8 cellular contexts compared by ENCODE assay signal in genomic region chr6:36546664-36546957, GRCh38. TPM values are rescaled to one million over a fixed set of nuclear protein-coding genes. Genes with fewer than 3 reads are reported as not detected.
A peak's percentile ranks its signal among the peaks of the same experiment; 100 is the strongest.
DNase-seq lines count a peak whose midpoint lies in the region; ATAC-seq and TF ChIP-seq lines count a peak whose summit lies in the region.

No MANE protein-coding gene starts in this region.

- DNase-seq in CD4-positive, CD25-positive, alpha-beta regulatory T cell = no peak
- DNase-seq in MG63 (no peak), natural killer cell (no peak), NCI-H2227 treated with DMSO at 0.1 percent for 48 hours (lab: John Stamatoyannopoulos, UW) (no peak), posterior cingulate gyrus (no peak), SW480 (ENCODE audit: low spot score) (no peak)
- no peak for DNase-seq in effector memory CD4-positive, alpha-beta T cell

- H3K27ac ChIP-seq in CD4-positive, CD25-positive, alpha-beta regulatory T cell (ENCODE audit: insufficient read depth, low read length, poor library complexity, severe bottlenecking) = peak overlapping the region; percentile 90
- peak overlapping the region; percentile 96 for H3K27ac ChIP-seq in effector memory CD4-positive, alpha-beta T cell (ENCODE audit: insufficient read depth, low read length, poor library complexity, severe bottlenecking)

- no peak for TF ChIP-seq CTCF in natural killer cell (IDR thresholded peaks at IDR 0.05)

- no peaks in the 10 kb centered on the region for H3K9me3 Mint-ChIP-seq in CD4-positive, CD25-positive, alpha-beta regulatory T cell
- no peaks in the 10 kb centered on the region for H3K9me3 Mint-ChIP-seq in natural killer cell

- peak overlapping the region; percentile 97 to 100 (median 99) for H3K27ac Mint-ChIP-seq in CD4-positive, CD25-positive, alpha-beta regulatory T cell
- peak overlapping the region; percentile 93 to 100 for H3K27ac Mint-ChIP-seq in natural killer cell

- no peaks in the 10 kb centered on the region for H3K9me3 ChIP-seq in CD4-positive, CD25-positive, alpha-beta regulatory T cell (ENCODE audit: control insufficient read depth in 2 of 2, low read length in 2 of 2)
- H3K9me3 ChIP-seq in MG63 = no peaks in the 10 kb centered on the region
- H3K9me3 ChIP-seq in effector memory CD4-positive, alpha-beta T cell (ENCODE audit: control insufficient read depth, low read length) = no peaks in the 10 kb centered on the region

- H3K4me3 Mint-ChIP-seq in CD4-positive, CD25-positive, alpha-beta regulatory T cell = peak overlapping the region; percentile 94 to 99 (median 98)
- H3K4me3 Mint-ChIP-seq in natural killer cell = peak overlapping the region; percentile 99

- H3K4me1 Mint-ChIP-seq in CD4-positive, CD25-positive, alpha-beta regulatory T cell = peaks cover 9 to 56% (median 33%) of the 10 kb centered on the region in 4 donors
- peaks cover 51 to 61% of the 10 kb centered on the region in 2 donors for H3K4me1 Mint-ChIP-seq in natural killer cell

- H3K27me3 Mint-ChIP-seq in CD4-positive, CD25-positive, alpha-beta regulatory T cell = no peaks in the 10 kb centered on the region
- no peaks in the 10 kb centered on the region for H3K27me3 Mint-ChIP-seq in natural killer cell (ENCODE audit: low read depth in 2 of 2)

- peaks cover 14% of the 10 kb centered on the region for H3K36me3 Mint-ChIP-seq in CD4-positive, CD25-positive, alpha-beta regulatory T cell
- no peaks in the 10 kb centered on the region for H3K36me3 Mint-ChIP-seq in natural killer cell

- no peaks in the 10 kb centered on the region for H3K27me3 ChIP-seq in CD4-positive, CD25-positive, alpha-beta regulatory T cell (ENCODE audit: control insufficient read depth, insufficient read depth, low read length)
- no peaks in the 10 kb centered on the region for H3K27me3 ChIP-seq in MG63
- H3K27me3 ChIP-seq in effector memory CD4-positive, alpha-beta T cell (replicated peaks; ENCODE audit: control insufficient read depth, insufficient read depth, low read length, poor library complexity, severe bottlenecking) = no peaks in the 10 kb centered on the region

- intact Hi-C loops in natural killer cell (cut with micrococcal nuclease) = loop anchor here (5.0 kb wide), 1 partner anchor 104 kb away; the partner anchor contains the start of genes KCTD20 and PXT1
- intact Hi-C loops in posterior cingulate gyrus (cut with DNase I) = loop anchor here (2.0 to 5.0 kb wide), 2 partner anchors 104 to 124 kb away; partner anchors contain the start of genes KCTD20 and PXT1

- H3K4me3 ChIP-seq in CD4-positive, CD25-positive, alpha-beta regulatory T cell (ENCODE audit: low read depth, low read length) = peak overlapping the region; percentile 99
- H3K4me3 ChIP-seq in MG63 = peak overlapping the region; percentile 92
- peak overlapping the region; percentile 73 for H3K4me3 ChIP-seq in effector memory CD4-positive, alpha-beta T cell (ENCODE audit: insufficient read depth, low read depth, low read length, poor library complexity, severe bottlenecking)

- no peak for ATAC-seq in CD4-positive, CD25-positive, alpha-beta regulatory T cell (ENCODE audit: low read depth in 2 of 2)
- ATAC-seq in natural killer cell = no peak
- no peak for ATAC-seq in GM18907 (IDR thresholded peaks at IDR 0.05; ENCODE audit: unreplicated experiment)

- peaks cover 3% of the 10 kb centered on the region for H3K36me3 ChIP-seq in CD4-positive, CD25-positive, alpha-beta regulatory T cell (ENCODE audit: control insufficient read depth, insufficient read depth, low read length)
- peaks cover under 1% of the 10 kb centered on the region; the same call in 1 of the 2 replicates for H3K36me3 ChIP-seq in MG63
- H3K36me3 ChIP-seq in effector memory CD4-positive, alpha-beta T cell (ENCODE audit: control insufficient read depth, insufficient read depth, low read length) = peaks cover 4% of the 10 kb centered on the region

- H3K4me1 ChIP-seq in CD4-positive, CD25-positive, alpha-beta regulatory T cell (ENCODE audit: control insufficient read depth, insufficient read depth, low read length, poor library complexity, severe bottlenecking) = peaks cover 51% of the 10 kb centered on the region
- peaks cover 34% of the 10 kb centered on the region for H3K4me1 ChIP-seq in effector memory CD4-positive, alpha-beta T cell (ENCODE audit: control insufficient read depth, insufficient read depth, low read length, poor library complexity, severe bottlenecking)

RNA-seq across cellular contexts. Expression of gene STK38, which starts 0.7 kb away (rescaled TPM):
- total RNA-seq in CD4-positive, CD25-positive, alpha-beta regulatory T cell = 106 TPM
- polyA plus RNA-seq in CD4-positive, CD25-positive, alpha-beta regulatory T cell = 100 to 1,000 TPM in 3 of 4 donors, 10 to 100 TPM in 1; 92.8 to 126 (median 113) TPM
- total RNA-seq in MG63 (2014; rRNA removed; shearing (Covaris generic); ENCODE audit: low replicate concordance) = 13.8 and 17.3 TPM in 2 replicates
- 100 to 1,000 TPM; 105 to 157 (median 126) TPM for total RNA-seq in natural killer cell

RNA-seq across cellular contexts. Expression of gene SRSF3, which starts 47.6 kb away (rescaled TPM):
- 731 TPM for total RNA-seq in CD4-positive, CD25-positive, alpha-beta regulatory T cell
- 100 to 1,000 TPM; 398 to 433 (median 407) TPM for polyA plus RNA-seq in CD4-positive, CD25-positive, alpha-beta regulatory T cell
- 168 and 271 TPM in 2 replicates for total RNA-seq in MG63 (2014; rRNA removed; shearing (Covaris generic); ENCODE audit: low replicate concordance)
- total RNA-seq in natural killer cell = 100 to 1,000 TPM; 445 to 526 (median 447) TPM
